8 cellular contexts compared by ENCODE assay signal in the genomic region with DNA sequence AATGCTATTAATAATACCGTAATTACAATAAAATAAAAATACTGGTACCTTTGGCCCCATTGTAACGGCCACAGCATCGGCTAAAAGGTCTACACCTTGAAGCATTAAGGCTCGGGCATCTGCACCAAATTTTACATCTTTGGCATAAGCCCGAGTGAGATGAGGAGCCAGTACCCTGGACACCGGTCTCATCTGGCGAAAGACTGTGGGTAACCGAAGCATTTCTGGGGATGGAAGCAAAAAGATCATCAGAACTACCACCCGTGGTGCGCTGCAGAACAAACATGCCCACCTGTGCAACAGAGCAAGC. TPM values are rescaled to one million over a fixed set of nuclear protein-coding genes. Genes with fewer than 3 reads are reported as not detected.
DNase-seq lines count a peak whose midpoint lies in the region; ATAC-seq and TF ChIP-seq lines count a peak whose summit lies in the region.

No MANE protein-coding gene starts in this region.

- H2BK15ac ChIP-seq in mesenchymal stem cell (ENCODE audit: low read depth, poor library complexity, severe bottlenecking), result no peak overlapping the region

- peaks cover 21% of the 10 kb centered on the region for H3K27me3 Mint-ChIP-seq in brain

- H3K4me3 ChIP-seq in cardiac muscle cell, result peak overlapping the region; percentile 58
- H3K4me3 ChIP-seq in mesenchymal stem cell (ENCODE audit: insufficient read depth in 1 of 2, low read depth in 1 of 2, low read length in 2 of 2), result peak overlapping the region; percentile 97 to 99
- H3K4me3 ChIP-seq in upper lobe of left lung, result peak overlapping the region; percentile 80 to 92 (median 82)

- H3K4me1 ChIP-seq in cardiac muscle cell (ENCODE audit: low read depth) (peaks cover 18% of the 10 kb centered on the region), mesenchymal stem cell (ENCODE audit: control insufficient read depth, insufficient read depth, low read depth, low read length) (peaks cover 6% of the 10 kb centered on the region), upper lobe of left lung (peaks cover 32 to 51% (median 41%) of the 10 kb centered on the region in 4 donors)

- peaks cover 61% of the 10 kb centered on the region for H3K4me1 Mint-ChIP-seq in brain

- no peak overlapping the region for H2BK120ac ChIP-seq in mesenchymal stem cell (ENCODE audit: low read depth, low read length)

- no peaks in the 10 kb centered on the region for H3K9me3 Mint-ChIP-seq in brain

- H3K27me3 ChIP-seq in cardiac muscle cell (no peaks in the 10 kb centered on the region), mesenchymal stem cell (ENCODE audit: control insufficient read depth in 1 of 2, insufficient read depth in 1 of 2, low read length in 2 of 2) (no peaks in the 10 kb centered on the region), upper lobe of left lung (no peaks in the 10 kb centered on the region)

- intact Hi-C loops in cardiac septum (cut with DNase I), result loop anchor here (5.0 to 10.0 kb wide), 4 partner anchors 46 to 574 kb away; a partner anchor contains a TSS

- no peak overlapping the region for H2AK5ac ChIP-seq in mesenchymal stem cell (ENCODE audit: low read length, severe bottlenecking)

- no peak for TF ChIP-seq EP300 in upper lobe of left lung (IDR thresholded peaks at IDR 0.05)

- no peak overlapping the region for H3K18ac ChIP-seq in mesenchymal stem cell (ENCODE audit: low read depth in 1 of 2, low read length in 2 of 2)

- WGBS in mesenchymal stem cell, result under 1% methylated on average over 10 of the region's 10 CpGs
- WGBS in upper lobe of left lung, 2 donors, result 8 to 11% methylated on average over 8 to 10 of the region's 10 CpGs

- no peak overlapping the region for H4K8ac ChIP-seq in mesenchymal stem cell (ENCODE audit: low read length)

- no peak overlapping the region for H2AFZ ChIP-seq in mesenchymal stem cell (ENCODE audit: low read depth, low read length)

- H3K4me3 Mint-ChIP-seq in brain, result peak overlapping the region; percentile 86 to 98 (median 93)

- H3K9me3 ChIP-seq in cardiac muscle cell (ENCODE audit: low read depth), result no peaks in the 10 kb centered on the region
- H3K9me3 ChIP-seq in mesenchymal stem cell (ENCODE audit: control insufficient read depth, low read length), result no peaks in the 10 kb centered on the region
- no peaks in the 10 kb centered on the region for H3K9me3 ChIP-seq in upper lobe of left lung

- TF ChIP-seq POLR2A in upper lobe of left lung (IDR thresholded peaks at IDR 0.05), result no peak

- no peak overlapping the region for H4K91ac ChIP-seq in mesenchymal stem cell (ENCODE audit: low read length)

- H3K27ac Mint-ChIP-seq in brain, result peak overlapping the region; percentile 97 to 99 (median 97)

- peak overlapping the region; percentile 98 for H3K4me2 ChIP-seq in mesenchymal stem cell (ENCODE audit: low read length, poor library complexity, severe bottlenecking)

- DNase-seq in cardiac muscle cell (ENCODE audit: low read depth in 1 of 2, low spot score in 1 of 2) (no peak), cardiac septum (ENCODE audit: low spot score) (no peak), mesenchymal stem cell (no peak), upper lobe of left lung (no peak), NCI-H510A treated with DMSO at 0.1 percent for 48 hours (lab: John Stamatoyannopoulos, UW) (no peak), SK-N-DZ (ENCODE audit: low spot score) (no peak)

- no peak for ATAC-seq in upper lobe of left lung (ENCODE audit: low FRiP score in 2 of 2)
- ATAC-seq in GM18511 (IDR thresholded peaks at IDR 0.05; ENCODE audit: unreplicated experiment), result no peak

- H3K9ac ChIP-seq in mesenchymal stem cell (ENCODE audit: low read length), result peak overlapping the region; percentile 99

- H3K4ac ChIP-seq in mesenchymal stem cell (ENCODE audit: low read depth in 1 of 2, low read length in 2 of 2), result no peak overlapping the region

- H3K36me3 Mint-ChIP-seq in brain, result peaks cover 79% of the 10 kb centered on the region

- H3K36me3 ChIP-seq in cardiac muscle cell (peaks cover 45% of the 10 kb centered on the region), mesenchymal stem cell (ENCODE audit: control insufficient read depth in 1 of 2, insufficient read depth in 2 of 2, low read depth in 1 of 2, low read length in 2 of 2) (peaks cover 9 to 66% of the 10 kb centered on the region in 2 experiments), upper lobe of left lung (peaks cover 3 to 51% (median 21%) of the 10 kb centered on the region in 4 donors)

- TF ChIP-seq CTCF in cardiac muscle cell (IDR thresholded peaks at IDR 0.05; ENCODE audit: low read depth, low read length) (no peak), brain (conservative IDR thresholded peaks at IDR 0.05) (no peak), upper lobe of left lung (IDR thresholded peaks at IDR 0.05) (no peak)

- H3K23ac ChIP-seq in mesenchymal stem cell (ENCODE audit: low read length in 2 of 2), result no peak overlapping the region

- H3K14ac ChIP-seq in mesenchymal stem cell (ENCODE audit: low read length in 2 of 2), result no peak overlapping the region

- H3K79me1 ChIP-seq in mesenchymal stem cell (replicated peaks; ENCODE audit: low read length, poor library complexity, severe bottlenecking), result peaks cover 2% of the 10 kb centered on the region

- no peak overlapping the region for H2BK5ac ChIP-seq in mesenchymal stem cell (ENCODE audit: low read depth, low read length, poor library complexity, severe bottlenecking)

- H2BK12ac ChIP-seq in mesenchymal stem cell (ENCODE audit: low read length in 2 of 2), result no peak overlapping the region

- H3K27ac ChIP-seq in cardiac muscle cell (peak overlapping the region; percentile 96), mesenchymal stem cell (ENCODE audit: low read length, poor library complexity, severe bottlenecking) (peak overlapping the region; percentile 78), upper lobe of left lung (peak overlapping the region; percentile 87 to 97 (median 92))

RNA-seq across cellular contexts. Expression of a gene that starts 1.1 kb away (rescaled TPM):
- total RNA-seq in cardiac muscle cell, result 319 and 371 TPM in 2 replicates
- polyA plus RNA-seq in cardiac muscle cell, result 484 and 551 TPM in 2 replicates
- 144 TPM for total RNA-seq in cardiac septum
- polyA plus RNA-seq in brain (ENCODE audit: insufficient read depth, low read depth, low replicate concordance), result 145 TPM
- 141 TPM for polyA plus RNA-seq in mesenchymal stem cell (2013, experiment 1 of 2)
- 144 TPM for polyA plus RNA-seq in mesenchymal stem cell (2013, experiment 2 of 2)
- total RNA-seq in upper lobe of left lung, result 100 to 1,000 TPM in 4 of 6 donors, 10 to 100 TPM in 2; 42.8 to 159 (median 123) TPM
- polyA plus RNA-seq in SK-N-DZ (2014; cell fraction: cytosol; rRNA removed), result 610 and 617 TPM in 2 replicates
- 542 and 553 TPM in 2 replicates for polyA plus RNA-seq in SK-N-DZ (2014; cell fraction: nucleus; rRNA removed)

RNA-seq across cellular contexts. Expression of a gene that starts 1.6 kb away (rescaled TPM):
- total RNA-seq in cardiac muscle cell, result 175 and 369 TPM in 2 replicates
- polyA plus RNA-seq in cardiac muscle cell, result 481 and 620 TPM in 2 replicates
- 88.3 TPM for total RNA-seq in cardiac septum
- polyA plus RNA-seq in brain (ENCODE audit: insufficient read depth, low read depth, low replicate concordance), result 90.9 TPM
- polyA plus RNA-seq in mesenchymal stem cell (2013, experiment 1 of 2), result 222 TPM
- polyA plus RNA-seq in mesenchymal stem cell (2013, experiment 2 of 2), result 222 TPM
- total RNA-seq in upper lobe of left lung, result 10 to 100 TPM; 23.5 to 92.8 (median 51.0) TPM
- 238 and 281 TPM in 2 replicates for polyA plus RNA-seq in SK-N-DZ (2014; cell fraction: cytosol; rRNA removed)
- polyA plus RNA-seq in SK-N-DZ (2014; cell fraction: nucleus; rRNA removed), result 156 and 259 TPM in 2 replicates

RNA-seq across cellular contexts. Expression of a gene that starts 17.3 kb away (rescaled TPM):
- total RNA-seq in cardiac muscle cell (26.4 and 33.0 TPM in 2 replicates), cardiac septum (27.3 TPM), upper lobe of left lung (10 to 100 TPM in 5 of 6 donors, 1 to 10 TPM in 1; 6.7 to 34.2 (median 17.9) TPM)
- polyA plus RNA-seq in cardiac muscle cell (96.4 and 115 TPM in 2 replicates), brain (ENCODE audit: insufficient read depth, low read depth, low replicate concordance) (8.0 TPM)
- polyA plus RNA-seq in mesenchymal stem cell (2013, experiment 1 of 2), result 29.7 TPM
- 36.0 TPM for polyA plus RNA-seq in mesenchymal stem cell (2013, experiment 2 of 2)
- 63.2 and 64.4 TPM in 2 replicates for polyA plus RNA-seq in SK-N-DZ (2014; cell fraction: cytosol; rRNA removed)
- 26.9 and 31.8 TPM in 2 replicates for polyA plus RNA-seq in SK-N-DZ (2014; cell fraction: nucleus; rRNA removed)

RNA-seq across cellular contexts. Expression of a gene that starts 45.2 kb away (rescaled TPM):
- total RNA-seq in cardiac muscle cell (7.3 and 18.5 TPM in 2 replicates), cardiac septum (38.5 TPM), upper lobe of left lung (10 to 100 TPM; 10.2 to 35.1 (median 25.6) TPM)
- polyA plus RNA-seq in cardiac muscle cell (24.5 and 24.9 TPM in 2 replicates), brain (ENCODE audit: insufficient read depth, low read depth, low replicate concordance) (5.4 TPM)
- polyA plus RNA-seq in mesenchymal stem cell (2013, experiment 1 of 2), result 34.8 TPM
- 36.7 TPM for polyA plus RNA-seq in mesenchymal stem cell (2013, experiment 2 of 2)
- 9.8 and 12.0 TPM in 2 replicates for polyA plus RNA-seq in SK-N-DZ (2014; cell fraction: cytosol; rRNA removed)
- 1.6 and 3.1 TPM in 2 replicates for polyA plus RNA-seq in SK-N-DZ (2014; cell fraction: nucleus; rRNA removed)
